ENCODE assay signal across 34 cellular contexts in the genomic region with DNA sequence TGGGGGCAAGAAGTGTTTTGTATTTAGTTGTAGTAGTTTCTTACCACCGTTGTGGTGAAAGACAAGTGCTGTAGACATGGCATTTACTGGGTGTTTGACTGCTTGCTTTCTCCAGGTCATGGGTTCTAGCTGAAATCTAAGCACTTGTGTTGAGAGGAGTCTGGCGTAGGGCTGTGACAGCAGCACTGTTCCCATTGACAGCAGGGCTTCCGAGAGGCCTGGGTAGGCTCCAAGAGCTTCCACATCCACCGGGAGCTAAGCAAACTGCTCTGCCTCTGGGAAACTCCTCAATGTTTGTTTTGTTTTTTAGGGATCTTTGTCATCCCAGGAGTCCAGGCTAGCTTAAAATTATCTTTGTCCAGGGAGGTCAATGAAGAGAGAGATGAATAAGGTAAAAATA. TPM values are rescaled to one million over a fixed set of nuclear protein-coding genes. Genes with fewer than 3 reads are reported as not detected.
DNase-seq lines count a peak whose midpoint lies in the region; ATAC-seq, FAIRE-seq and TF ChIP-seq lines count a peak whose summit lies in the region.
"Had no signal": no experiment of that assay in that cellular context is flagged by ENCODE, and none has a peak within 500 bp of the region (broad histone marks: within the 10 kb centered on the region; RNA-seq: fewer than 3 reads in every experiment).

No MANE protein-coding gene starts in this region.

- intact Hi-C loops in Right ventricle myocardium inferior (cut with DNase I): loop anchor here (2.0 kb wide), 1 partner anchor 45 kb away; the partner anchor contains the start of gene BMPR1B
- intact Hi-C loops in cardiac septum (cut with DNase I): no loop called here
- intact Hi-C loops in left cardiac atrium (cut with DNase I): no loop called here

- H3K79me2 ChIP-seq in MM.1S (ENCODE audit: low read length): no peaks in the 10 kb centered on the region

- H3K4me1 ChIP-seq in MM.1S (ENCODE audit: low read length): no peaks in the 10 kb centered on the region
- H3K4me1 ChIP-seq: adrenal gland, breast epithelium, colonic mucosa, left lung had no signal

- ATAC-seq in Right ventricle myocardium inferior (peak; percentile 96), left cardiac atrium (peak; percentile 61 to 79)
- ATAC-seq: left lung; naive thymus-derived CD8-positive, alpha-beta T cell had no signal

- H3F3A ChIP-seq in MM.1S (ENCODE audit: insufficient read depth, low read length): no peaks in the 10 kb centered on the region

- in situ Hi-C loops in astrocyte of the spinal cord (cut with HindIII; ENCODE audit: low sequenced_read_pairs): no loop called here

- no peak for FAIRE-seq in RCC 7860 (lab: Jason Lieb, UNC)
- FAIRE-seq: GM18507 had no signal

- H2AFZ ChIP-seq in MM.1S (ENCODE audit: low read length): no peak overlapping the region

- H3K9ac ChIP-seq in MM.1S (ENCODE audit: low read length): no peak overlapping the region

- no peaks in the 10 kb centered on the region for H3K9me3 ChIP-seq in MM.1S (replicated peaks; ENCODE audit: insufficient read depth, low read length)
- H3K9me3 ChIP-seq: adrenal gland, breast epithelium, colonic mucosa, left lung, tibial nerve had no signal

- TF ChIP-seq CTCF in astrocyte of the spinal cord (IDR thresholded peaks at IDR 0.05; ENCODE audit: low read depth, low read length) (no peak), MM.1S (IDR thresholded peaks at IDR 0.05; ENCODE audit: low read length) (no peak)

- DNase-seq in Right ventricle myocardium inferior (ENCODE audit: missing footprints) (no peak), cardiac septum (ENCODE audit: low spot score) (no peak), astrocyte of the spinal cord (ENCODE audit: low read depth, low spot score) (peak; percentile 16), left cardiac atrium (peak; percentile 39), smooth muscle cell of the brain vasculature (ENCODE audit: low read depth, low spot score) (peak; percentile 64), MM.1S (no peak), GOT3 (lab: John Stamatoyannopoulos, UW) (no peak), RCC 7860 (ENCODE audit: low spot score) (no peak)
- DNase-seq: activated CD4-positive, alpha-beta T cell treated with anti-CD3 and anti-CD28 coated beads, Interleukin-2, amount 10 ng/mL, durations not matched to agents 7 days and 5 days; activated naive CD4-positive, alpha-beta T cell treated with Interleukin-2 at 50 U/mL for 16 hours; adrenal gland; colonic mucosa; COR-L47; DMS79; effector CD8-positive, alpha-beta T cell; foreskin fibroblast; GF-D8; H7; immature natural killer cell; left lung; naive thymus-derived CD8-positive, alpha-beta T cell; NCI-H1048; NCI-H1694; NCI-H2171 treated with DMSO at 0.1 percent for 48 hours; NCI-H526 treated with DMSO at 0.1 percent for 48 hours; stimulated activated CD4-positive, alpha-beta T cell treated with anti-CD3 and anti-CD28 coated beads, Interleukin-2, amount 100 ng/mL, for 24 hours; T-helper 9 cell; WERI-Rb-1 had no signal

- H3K27ac ChIP-seq in MM.1S (ENCODE audit: low read length): no peak overlapping the region
- H3K27ac ChIP-seq: adrenal gland, breast epithelium, colonic mucosa, epithelial cell of prostate, left lung, WERI-Rb-1 had no signal

- no peaks in the 10 kb centered on the region for H3K9me2 ChIP-seq in MM.1S (replicated peaks; ENCODE audit: insufficient read depth, low read length)

- no peaks in the 10 kb centered on the region for H4K20me1 ChIP-seq in MM.1S (ENCODE audit: insufficient read depth, low read length)

- no peaks in the 10 kb centered on the region for H3K36me3 ChIP-seq in MM.1S (replicated peaks; ENCODE audit: insufficient read depth, low read length)
- H3K36me3 ChIP-seq: adrenal gland, breast epithelium, colonic mucosa, left lung, tibial nerve, WERI-Rb-1 had no signal

- H3K4me2 ChIP-seq in MM.1S (ENCODE audit: low read depth, low read length): no peak overlapping the region
- H3K4me2 ChIP-seq: smooth muscle cell had no signal

- H3K4me3 ChIP-seq in astrocyte of the spinal cord (ENCODE audit: low read depth, low read length) (no peak overlapping the region), MM.1S (ENCODE audit: low read length) (no peak overlapping the region)
- H3K4me3 ChIP-seq: adrenal gland, breast epithelium, colonic mucosa, left lung, smooth muscle cell, tibial nerve had no signal

- H3K27me3 ChIP-seq in MM.1S (replicated peaks; ENCODE audit: insufficient read depth, low read length): no peaks in the 10 kb centered on the region
- H3K27me3 ChIP-seq: adrenal gland, breast epithelium, colonic mucosa, left lung, tibial nerve had no signal

RNA-seq across cellular contexts. Expression of gene BMPR1B, which starts 44.3 kb away (rescaled TPM):
- total RNA-seq in Right ventricle myocardium inferior: 1.4 TPM
- 1.5 TPM for total RNA-seq in cardiac septum
- 1 to 10 TPM in 1 of 2 donors, under 1 TPM in 1; 0.77 to 2.0 TPM for total RNA-seq in left cardiac atrium
- total RNA-seq: activated CD4-positive, alpha-beta T cell treated with anti-CD3 and anti-CD28 coated beads, Interleukin-2, amount 10 ng/mL, durations not matched to agents 7 days and 5 days; B cell; naive thymus-derived CD8-positive, alpha-beta T cell had no signal

Comparison
In these comparisons a context has a peak if more than half of its experiments do, and no peak if none do; other contexts are left out.
1. DNase-seq: peak in astrocyte of the spinal cord (single experiment), left cardiac atrium (single experiment) and smooth muscle cell of the brain vasculature (single experiment); none in Right ventricle myocardium inferior (single experiment), cardiac septum (single experiment), MM.1S (single experiment), GOT3 (single experiment) and RCC 7860 (single experiment).